1 cellular context compared by ENCODE assay signal in genomic region chr18:54859667-54860421, GRCh38.
TF ChIP-seq lines count a peak whose summit lies in the region.

No MANE protein-coding gene starts in this region.

TF ChIP-seq in H1, 55 proteins besides CTCF, POLR2A, EP300 and RAD21:
- TF ChIP-seq SIN3A (conservative IDR thresholded peaks at IDR 0.05 in 1 of 2, IDR thresholded peaks at IDR 0.05 in 1 of 2; ENCODE audit: low read depth in 1 of 2, low read length in 2 of 2) (no peak), TAF7 (optimal IDR thresholded peaks at IDR 0.05; ENCODE audit: borderline replicate concordance, low read depth, low read length) (no peak), SUZ12 (IDR thresholded peaks at IDR 0.05; ENCODE audit: low read length) (no peak), CBX5 (IDR thresholded peaks at IDR 0.05; ENCODE audit: low read depth, low read length) (no peak), TEAD4 (IDR thresholded peaks at IDR 0.05; ENCODE audit: low read depth, low read length) (peak; percentile 37; the same call in 1 of the 2 replicates)
